31 cellular contexts compared by ENCODE assay signal in genomic region chr16:84966150-84966447, GRCh38.
"Had no signal": no experiment of that assay in that cellular context is flagged by ENCODE, and none has a peak within 500 bp of the region (broad histone marks: within the 10 kb centered on the region; RNA-seq: fewer than 3 reads in every experiment).

No MANE protein-coding gene starts in this region.

- H3K9me3 ChIP-seq: heart left ventricle, psoas muscle, suprapubic skin, tibial artery had no signal

- H3K4me1 ChIP-seq: parathyroid adenoma, psoas muscle had no signal

- H3K27ac ChIP-seq: heart left ventricle, parathyroid adenoma, psoas muscle, suprapubic skin, tibial artery had no signal

- H3K9me3 Mint-ChIP-seq: activated T-helper 1 cell treated with anti-CD3 and anti-CD28 coated beads, Interleukin-12 subunit alpha, Interleukin-12 subunit beta, Interleukin-2, Interleukin-4 antibody, amounts not matched to agents 30 ng/mL and 10 ng/mL and 1 ng/mL, durations not matched to agents 14 hours and 24 hours and 36 hours; dendritic cell treated with granulocyte-macrophage colony-stimulating factor and Interleukin-4, amounts not matched to agents 40 ng/mL and 50 ng/mL, for 4 days; immature natural killer cell; stimulated activated memory B cell treated with anti-CD40 and anti-IgM and Interleukin-4, amounts not matched to agents 10 μg/mL and 1 μg/mL and 100 μg/mL, for 72 hours had no signal

- H3K4me2 ChIP-seq: smooth muscle cell had no signal

- H3K9ac ChIP-seq: parathyroid adenoma had no signal

- H3K79me2 ChIP-seq: parathyroid adenoma had no signal

- ATAC-seq: esophagus mucosa; heart left ventricle; left colon; psoas muscle; stimulated activated memory B cell treated with anti-CD40 and anti-IgM and Interleukin-4, amounts not matched to agents 10 μg/mL and 1 μg/mL and 100 μg/mL, for 72 hours had no signal

- H3K4me3 Mint-ChIP-seq: activated T-helper 1 cell treated with anti-CD3 and anti-CD28 coated beads, Interleukin-12 subunit alpha, Interleukin-12 subunit beta, Interleukin-2, Interleukin-4 antibody, amounts not matched to agents 30 ng/mL and 10 ng/mL and 1 ng/mL, durations not matched to agents 14 hours and 24 hours and 36 hours; dendritic cell treated with granulocyte-macrophage colony-stimulating factor and Interleukin-4, amounts not matched to agents 40 ng/mL and 50 ng/mL, for 4 days; endodermal cell; immature natural killer cell; nephron progenitor cell; stimulated activated memory B cell treated with anti-CD40 and anti-IgM and Interleukin-4, amounts not matched to agents 10 μg/mL and 1 μg/mL and 100 μg/mL, for 72 hours had no signal

- H3K36me3 Mint-ChIP-seq: immature natural killer cell; stimulated activated memory B cell treated with anti-CD40 and anti-IgM and Interleukin-4, amounts not matched to agents 10 μg/mL and 1 μg/mL and 100 μg/mL, for 72 hours had no signal

- H2AFZ ChIP-seq: parathyroid adenoma had no signal

- DNase-seq: activated CD4-positive, alpha-beta T cell treated with anti-CD3 and anti-CD28 coated beads for 4 hours; activated CD4-positive, alpha-beta T cell treated with anti-CD3 and anti-CD28 coated beads, Interleukin-2, amount 50 U/mL, for 4 hours; activated CD4-positive, CD25-positive, alpha-beta regulatory T cell; activated effector memory CD4-positive, alpha-beta T cell treated with anti-CD3 and anti-CD28 coated beads, Interleukin-2, amount 50 U/mL, for 16 hours; activated naive CD4-positive, alpha-beta T cell treated with anti-CD3 and anti-CD28 coated beads, Interleukin-2, amount 50 U/mL, for 16 hours; activated T-cell treated with anti-CD3 and anti-CD28 coated beads for 4 hours; amniotic stem cell; central memory CD4-positive, alpha-beta T cell; endodermal cell; foreskin fibroblast; heart left ventricle; hypothalamus; immature natural killer cell; kidney; left colon; nephron progenitor cell; nucleus accumbens; psoas muscle; stimulated activated CD4-positive, alpha-beta T cell treated with anti-CD3 and anti-CD28 coated beads, Interleukin-1b, Interleukin-23, amount 100 ng/mL, for 48 hours; stimulated activated CD4-positive, alpha-beta T cell treated with anti-CD3 and anti-CD28 coated beads, Interleukin-4, amount 100 ng/mL, for 4 hours; stimulated activated CD8-positive, alpha-beta memory T cell treated with anti-CD3 and anti-CD28 coated beads, Interleukin-4, amount 100 ng/mL, for 48 hours; T-helper 1 cell; tibial artery had no signal

- FAIRE-seq: astrocyte, kidney had no signal

- H3K4me3 ChIP-seq: heart left ventricle, psoas muscle, smooth muscle cell, suprapubic skin, tibial artery had no signal

- H3K27me3 ChIP-seq: heart left ventricle had no signal

- H3K36me3 ChIP-seq: heart left ventricle, suprapubic skin, tibial artery had no signal

- H3K27ac Mint-ChIP-seq: activated T-helper 1 cell treated with anti-CD3 and anti-CD28 coated beads, Interleukin-12 subunit alpha, Interleukin-12 subunit beta, Interleukin-2, Interleukin-4 antibody, amounts not matched to agents 30 ng/mL and 10 ng/mL and 1 ng/mL, durations not matched to agents 14 hours and 24 hours and 36 hours; dendritic cell treated with granulocyte-macrophage colony-stimulating factor and Interleukin-4, amounts not matched to agents 40 ng/mL and 50 ng/mL, for 4 days; endodermal cell; immature natural killer cell; stimulated activated memory B cell treated with anti-CD40 and anti-IgM and Interleukin-4, amounts not matched to agents 10 μg/mL and 1 μg/mL and 100 μg/mL, for 72 hours had no signal
